In genomic region chr4:53908661-53909078, GRCh38 we compare ENCODE assay signal across 1 cellular context.
TF ChIP-seq lines count a peak whose summit lies in the region.

No MANE protein-coding gene starts in this region.

TF ChIP-seq in K562, 482 proteins besides CTCF, POLR2A, EP300 and RAD21 (continued from another document):
- TF ChIP-seq HNRNPH1 (optimal IDR thresholded peaks at IDR 0.05; ENCODE audit: low read depth, low read length), result no peak
- TF ChIP-seq RBM14 (IDR thresholded peaks at IDR 0.05; ENCODE audit: borderline replicate concordance, insufficient read depth, low read depth, low read length), result no peak
- TF ChIP-seq PRPF4 (IDR thresholded peaks at IDR 0.05; ENCODE audit: insufficient read depth, low read depth, low read length, poor library complexity, severe bottlenecking), result no peak
